14 cellular contexts compared by ENCODE assay signal in the genomic region with DNA sequence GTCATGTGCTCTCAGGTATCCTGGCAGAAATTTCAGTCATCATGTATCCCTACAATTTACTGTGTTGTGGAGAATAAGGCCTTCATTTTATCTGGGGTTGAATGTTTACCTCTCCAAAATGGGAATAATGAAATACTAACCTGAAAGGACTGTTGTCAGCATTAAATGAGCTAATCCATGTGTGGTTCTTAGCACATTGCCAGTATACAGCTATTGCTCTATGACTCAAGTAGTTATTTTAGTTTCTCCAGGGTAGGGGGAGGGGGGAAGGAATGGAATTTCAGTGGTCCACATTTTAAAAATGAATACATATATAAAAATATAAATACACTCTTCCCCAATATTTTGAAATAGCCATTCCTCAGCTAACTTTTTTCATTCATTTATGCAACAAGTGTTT. TPM values are rescaled to one million over a fixed set of nuclear protein-coding genes. Genes with fewer than 3 reads are reported as not detected.
DNase-seq lines count a peak whose midpoint lies in the region; ATAC-seq lines count a peak whose summit lies in the region.
"Had no signal": no experiment of that assay in that cellular context is flagged by ENCODE, and none has a peak within 500 bp of the region (broad histone marks: within the 10 kb centered on the region; RNA-seq: fewer than 3 reads in every experiment).

No MANE protein-coding gene starts in this region.

- H3K9me3 ChIP-seq in naive thymus-derived CD4-positive, alpha-beta T cell (ENCODE audit: control insufficient read depth in 2 of 3, low read length in 3 of 3) = no peaks in the 10 kb centered on the region
- H3K9me3 ChIP-seq: esophagus muscularis mucosa had no signal

- H3K4me1 ChIP-seq in naive thymus-derived CD4-positive, alpha-beta T cell (ENCODE audit: control insufficient read depth in 2 of 2, insufficient read depth in 2 of 2, low read length in 2 of 2) = peaks cover 8 to 35% of the 10 kb centered on the region in 2 donors

- H3K4me3 Mint-ChIP-seq in activated CD4-positive, alpha-beta T cell treated with anti-CD3 and anti-CD28 coated beads for 36 hours = peak overlapping the region; percentile 9
- H3K4me3 Mint-ChIP-seq in naive thymus-derived CD4-positive, alpha-beta T cell = no peak overlapping the region

- peak overlapping the region; percentile 72 for H3K27ac Mint-ChIP-seq in activated CD4-positive, alpha-beta T cell treated with anti-CD3 and anti-CD28 coated beads for 36 hours
- peak overlapping the region in 1 of 9 donors; percentile 38 for H3K27ac Mint-ChIP-seq in naive thymus-derived CD4-positive, alpha-beta T cell

- CTCF ChIA-PET in activated CD4-positive, alpha-beta T cell treated with anti-CD3 and anti-CD28 coated beads for 36 hours (lab: Charles Lee) = interaction anchor here (1.0 to 5.3 kb wide), 2 partner anchors 11 to 23 kb away, joined by 3 to 36 read pairs; no protein-coding TSS in a partner anchor
- CTCF ChIA-PET in naive thymus-derived CD4-positive, alpha-beta T cell (lab: Charles Lee) = no interaction called here

- no peak overlapping the region for H3K27ac ChIP-seq in naive thymus-derived CD4-positive, alpha-beta T cell (ENCODE audit: low read depth, low read length)
- H3K27ac ChIP-seq in substantia nigra (ENCODE audit: low read depth, low read length, poor library complexity, severe bottlenecking) = no peak overlapping the region
- H3K27ac ChIP-seq: esophagus muscularis mucosa had no signal

- H3K4me1 Mint-ChIP-seq in activated CD4-positive, alpha-beta T cell treated with anti-CD3 and anti-CD28 coated beads for 36 hours = peaks cover 72% of the 10 kb centered on the region
- peaks cover 33 to 62% (median 56%) of the 10 kb centered on the region in 7 donors for H3K4me1 Mint-ChIP-seq in naive thymus-derived CD4-positive, alpha-beta T cell

- H3K27me3 Mint-ChIP-seq in activated CD4-positive, alpha-beta T cell treated with anti-CD3 and anti-CD28 coated beads for 36 hours = peaks cover 4% of the 10 kb centered on the region
- H3K27me3 Mint-ChIP-seq in naive thymus-derived CD4-positive, alpha-beta T cell = peaks cover 0 to 9% (median 0%) of the 10 kb centered on the region in 5 donors

- intact Hi-C loops in activated CD4-positive, alpha-beta T cell treated with anti-CD3 and anti-CD28 coated beads for 36 hours (cut with DNase I, micrococcal nuclease) = loop anchor here (5.0 to 10.0 kb wide), 2 partner anchors 499 to 1854 kb away; a partner anchor contains a TSS
- intact Hi-C loops in naive thymus-derived CD4-positive, alpha-beta T cell (cut with micrococcal nuclease) = loop anchor here (5.0 to 10.0 kb wide), 2 partner anchors 454 to 1854 kb away; a partner anchor contains a TSS

- no peak for ATAC-seq in activated CD4-positive, alpha-beta T cell treated with anti-CD3 and anti-CD28 coated beads for 36 hours
- no peak for ATAC-seq in naive thymus-derived CD4-positive, alpha-beta T cell
- ATAC-seq: HCT116 had no signal

- H3K36me3 Mint-ChIP-seq in activated CD4-positive, alpha-beta T cell treated with anti-CD3 and anti-CD28 coated beads for 36 hours (ENCODE audit: low read depth) = peaks cover 10% of the 10 kb centered on the region
- H3K36me3 Mint-ChIP-seq in naive thymus-derived CD4-positive, alpha-beta T cell = peaks cover 0 to 2% (median 0%) of the 10 kb centered on the region in 5 donors

- no peaks in the 10 kb centered on the region for H3K36me3 ChIP-seq in naive thymus-derived CD4-positive, alpha-beta T cell (ENCODE audit: control insufficient read depth in 2 of 3, insufficient read depth in 3 of 3, low read length in 3 of 3)
- H3K36me3 ChIP-seq: esophagus muscularis mucosa had no signal

- no peaks in the 10 kb centered on the region for H3K27me3 ChIP-seq in naive thymus-derived CD4-positive, alpha-beta T cell (ENCODE audit: control insufficient read depth in 2 of 2, insufficient read depth in 2 of 2, low read length in 2 of 2)
- H3K27me3 ChIP-seq: esophagus muscularis mucosa had no signal

- DNase-seq in activated CD4-positive, alpha-beta T cell treated with anti-CD3 and anti-CD28 coated beads for 36 hours = no peak
- no peak for DNase-seq in activated CD4-positive, alpha-beta T cell treated with anti-CD3 and anti-CD28 coated beads, Interleukin-2, amount 50 U/mL, for 1 hour
- DNase-seq in ELR (ENCODE audit: low read depth) (peak; percentile 37), astrocyte of the hippocampus (ENCODE audit: low read depth, low spot score) (peak; percentile 65), kidney tubule cell (ENCODE audit: low spot score) (peak; percentile 41), nucleus accumbens (lab: John Stamatoyannopoulos, UW) (no peak), substantia nigra (lab: John Stamatoyannopoulos, UW) (no peak)
- DNase-seq in naive thymus-derived CD4-positive, alpha-beta T cell = no peak
- DNase-seq: activated CD4-positive, alpha-beta T cell treated with anti-CD3 and anti-CD28 coated beads, Interleukin-2, amount 50 U/mL, for 48 hours; activated effector memory CD4-positive, alpha-beta T cell treated with anti-CD3 and anti-CD28 coated beads, Interleukin-2, amount 50 U/mL, for 16 hours; NCI-H82; T-helper 2 cell had no signal

- H3K9me3 Mint-ChIP-seq in activated CD4-positive, alpha-beta T cell treated with anti-CD3 and anti-CD28 coated beads for 36 hours (ENCODE audit: low read depth) = no peaks in the 10 kb centered on the region
- H3K9me3 Mint-ChIP-seq in naive thymus-derived CD4-positive, alpha-beta T cell = peaks cover 0 to 2% (median 0%) of the 10 kb centered on the region in 11 donors

- H3K4me3 ChIP-seq in naive thymus-derived CD4-positive, alpha-beta T cell (ENCODE audit: low read length) = no peak overlapping the region
- H3K4me3 ChIP-seq: esophagus muscularis mucosa had no signal

- POLR2A ChIA-PET in activated CD4-positive, alpha-beta T cell treated with anti-CD3 and anti-CD28 coated beads for 36 hours (lab: Charles Lee) = no interaction called here
- POLR2A ChIA-PET in naive thymus-derived CD4-positive, alpha-beta T cell (lab: Charles Lee) = interaction anchor here (0.9 kb wide), 1 partner anchor 361 kb away, joined by 3 read pairs; a partner anchor contains a TSS

RNA-seq across cellular contexts. Expression of a gene that starts 3.5 kb away (rescaled TPM):
- total RNA-seq in activated CD4-positive, alpha-beta T cell treated with anti-CD3 and anti-CD28 coated beads for 36 hours = 10 to 100 TPM; 54.0 to 68.3 TPM
- 10 to 100 TPM; 12.5 to 36.6 (median 15.2) TPM for total RNA-seq in naive thymus-derived CD4-positive, alpha-beta T cell
- polyA plus RNA-seq in naive thymus-derived CD4-positive, alpha-beta T cell = 10 to 100 TPM; 10.3 to 10.4 TPM

Comparison
In these comparisons a context has a peak if more than half of its experiments do, and no peak if none do; other contexts are left out.
1. DNase-seq: peak in ELR (single experiment), astrocyte of the hippocampus (single experiment) and kidney tubule cell (single experiment); none in activated CD4-positive, alpha-beta T cell treated with anti-CD3 and anti-CD28 coated beads for 36 hours (single experiment), activated CD4-positive, alpha-beta T cell treated with anti-CD3 and anti-CD28 coated beads, Interleukin-2, amount 50 U/mL, for 1 hour (single experiment), naive thymus-derived CD4-positive, alpha-beta T cell (0 of 9), nucleus accumbens (0 of 56) and substantia nigra (0 of 49).